9 cellular contexts compared by ENCODE assay signal in genomic region chr12:96069511-96070231, GRCh38. TPM values are rescaled to one million over a fixed set of nuclear protein-coding genes. Genes with fewer than 3 reads are reported as not detected.
DNase-seq lines count a peak whose midpoint lies in the region; ATAC-seq and TF ChIP-seq lines count a peak whose summit lies in the region.
"Had no signal": no experiment of that assay in that cellular context is flagged by ENCODE, and none has a peak within 500 bp of the region (broad histone marks: within the 10 kb centered on the region; RNA-seq: fewer than 3 reads in every experiment).

No MANE protein-coding gene starts in this region.

- TF ChIP-seq CTCF in WTC11 (IDR thresholded peaks at IDR 0.05): no peak
- TF ChIP-seq CTCF in glutamatergic neuron (IDR thresholded peaks at IDR 0.05; ENCODE audit: partially characterized antibody, unreplicated experiment): no peak

- POLR2A ChIA-PET in WTC11 (lab: Charles Lee): no interaction called here

- ATAC-seq in WTC11: no peak
- ATAC-seq in left ventricle myocardium superior: no peak

- CTCF ChIA-PET in WTC11 (lab: Charles Lee): no interaction called here

- DNase-seq in NCI-H82 treated with DMSO at 0.1 percent for 48 hours (lab: John Stamatoyannopoulos, UW; ENCODE audit: unreplicated experiment) (peak; percentile 31), WTC11 (ENCODE audit: low spot score) (no peak), glutamatergic neuron (no peak), NCI-H2107 treated with DMSO at 0.1 percent for 48 hours (lab: John Stamatoyannopoulos, UW; ENCODE audit: unreplicated experiment) (no peak), NCI-H128 (lab: John Stamatoyannopoulos, UW; ENCODE audit: unreplicated experiment) (no peak), left ventricle myocardium superior (no peak)
- DNase-seq: DMS153, DMS79 treated with DMSO at 0.1 percent for 48 hours, HCEC 1CT had no signal

- intact Hi-C loops in left ventricle myocardium superior (cut with micrococcal nuclease): no loop called here

- H3K27me3 Mint-ChIP-seq in WTC11 (ENCODE audit: low read depth) (no peaks in the 10 kb centered on the region), glutamatergic neuron (ENCODE audit: unreplicated experiment) (peaks cover 12% of the 10 kb centered on the region)

- no peaks in the 10 kb centered on the region for H3K9me3 Mint-ChIP-seq in WTC11
- peaks cover 15% of the 10 kb centered on the region for H3K9me3 Mint-ChIP-seq in glutamatergic neuron (ENCODE audit: unreplicated experiment)

- peaks cover 15% of the 10 kb centered on the region for H3K4me1 Mint-ChIP-seq in WTC11
- H3K4me1 Mint-ChIP-seq in glutamatergic neuron (ENCODE audit: low read depth, unreplicated experiment): peaks cover 21% of the 10 kb centered on the region

- H3K4me3 Mint-ChIP-seq in WTC11 (no peak overlapping the region), glutamatergic neuron (ENCODE audit: unreplicated experiment) (no peak overlapping the region)

- H3K27ac Mint-ChIP-seq in WTC11 (no peak overlapping the region), glutamatergic neuron (ENCODE audit: unreplicated experiment) (peak overlapping the region; percentile 99)

- H3K36me3 Mint-ChIP-seq in WTC11: no peaks in the 10 kb centered on the region
- H3K36me3 Mint-ChIP-seq in glutamatergic neuron (ENCODE audit: unreplicated experiment): no peaks in the 10 kb centered on the region

TF ChIP-seq in WTC11, 78 proteins besides CTCF, POLR2A, EP300 and RAD21:
- TF ChIP-seq ATF3 (CRISPR knock-in tag; conservative IDR thresholded peaks at IDR 0.05) (no peak), ZNF281 (CRISPR knock-in tag; IDR thresholded peaks at IDR 0.05) (no peak), CREB1 (CRISPR knock-in tag; IDR thresholded peaks at IDR 0.05) (no peak), NR2C2 (CRISPR knock-in tag; IDR thresholded peaks at IDR 0.05) (no peak), FOXJ3 (CRISPR knock-in tag; IDR thresholded peaks at IDR 0.05; ENCODE audit: borderline replicate concordance) (no peak), USF2 (CRISPR knock-in tag; IDR thresholded peaks at IDR 0.05) (no peak), GTF2I (CRISPR knock-in tag; conservative IDR thresholded peaks at IDR 0.05) (peak; percentile 80)

RNA-seq across cellular contexts. Expression of gene LTA4H, which starts 34.3 kb away (rescaled TPM):
- total RNA-seq in WTC11 (2021) (134 to 172 TPM (median 162 TPM) in 3 replicates), glutamatergic neuron (ENCODE audit: unreplicated experiment) (27.6 TPM), left ventricle myocardium superior (42.0 TPM)
